In genomic region chr15:43799945-43800285, GRCh38 we compare ENCODE assay signal across 8 cellular contexts.
DNase-seq lines count a peak whose midpoint lies in the region; ATAC-seq and TF ChIP-seq lines count a peak whose summit lies in the region.

SERINC4 (minus strand) TSS chr15:43800220; CDS start chr15:43799986, 234 bp downstream.

- H3K4me3 ChIP-seq in HUES6 (ENCODE audit: low read depth, low read length) (peak within 1 kb of the TSS; percentile 92), iPS-20b (ENCODE audit: low read length) (peak within 1 kb of the TSS; percentile 96)

- no peak for DNase-seq in activated naive CD8-positive, alpha-beta T cell treated with anti-CD3 and anti-CD28 coated beads, Interleukin-2, amount 50 U/mL, for 24 hours
- no peak for DNase-seq in stimulated activated naive CD8-positive, alpha-beta T cell treated with anti-CD3 and anti-CD28 coated beads, Interleukin-15, amount 100 ng/mL, for 72 hours
- no peak for DNase-seq in NCI-H526 treated with DMSO at 0.1 percent for 48 hours (lab: John Stamatoyannopoulos, UW)
- no peak for DNase-seq in HEK293T (ENCODE audit: extremely low spot score)

- H3K27ac ChIP-seq in HUES6 (ENCODE audit: low read depth, low read length) (peak within 1 kb of the TSS; percentile 48; the same call in 1 of the 2 replicates), iPS-20b (ENCODE audit: low read length) (no peak within 1 kb of the TSS)

- H3K4me1 Mint-ChIP-seq in activated naive CD8-positive, alpha-beta T cell treated with anti-CD3 and anti-CD28 coated beads, Interleukin-2, amount 50 U/mL, for 24 hours, result peaks cover 42% of the 10 kb centered on the region
- peaks cover 61% of the 10 kb centered on the region for H3K4me1 Mint-ChIP-seq in stimulated activated naive CD8-positive, alpha-beta T cell treated with anti-CD3 and anti-CD28 coated beads, Interleukin-15, amount 100 ng/mL, for 72 hours

- H3K9ac ChIP-seq in HUES6 (ENCODE audit: low read length) (peak within 1 kb of the TSS; percentile 83), iPS-20b (ENCODE audit: low read depth, low read length) (peak within 1 kb of the TSS; percentile 93)

- POLR2A ChIA-PET in HEK293T (lab: Yijun Ruan, JAX), result interaction anchor here (0.8 to 4.5 kb wide), 10 partner anchors 9 to 392 kb away, joined by 3 to 25 read pairs (median 6); partner anchors contain the start of genes ELL3 and MFAP1

- CTCF ChIA-PET in HEK293T (lab: Yijun Ruan, JAX), result interaction anchor here (0.7 kb wide), 1 partner anchor 432 kb away, joined by 3 read pairs; no protein-coding TSS in a partner anchor

- ATAC-seq in activated naive CD8-positive, alpha-beta T cell treated with anti-CD3 and anti-CD28 coated beads, Interleukin-2, amount 50 U/mL, for 24 hours, result no peak
- peak; percentile 9 for ATAC-seq in stimulated activated naive CD8-positive, alpha-beta T cell treated with anti-CD3 and anti-CD28 coated beads, Interleukin-15, amount 100 ng/mL, for 72 hours
- ATAC-seq in GM19395 (IDR thresholded peaks at IDR 0.05; ENCODE audit: unreplicated experiment) (no peak), HG02981 (IDR thresholded peaks at IDR 0.05; ENCODE audit: unreplicated experiment) (no peak)

- H3K27ac Mint-ChIP-seq in activated naive CD8-positive, alpha-beta T cell treated with anti-CD3 and anti-CD28 coated beads, Interleukin-2, amount 50 U/mL, for 24 hours, result peak within 1 kb of the TSS; percentile 90
- peak within 1 kb of the TSS; percentile 98 to 99 for H3K27ac Mint-ChIP-seq in stimulated activated naive CD8-positive, alpha-beta T cell treated with anti-CD3 and anti-CD28 coated beads, Interleukin-15, amount 100 ng/mL, for 72 hours

- H3K36me3 Mint-ChIP-seq in activated naive CD8-positive, alpha-beta T cell treated with anti-CD3 and anti-CD28 coated beads, Interleukin-2, amount 50 U/mL, for 24 hours (ENCODE audit: low read depth), result peaks cover 60% of the 10 kb centered on the region

- H3K4me1 ChIP-seq in HUES6 (ENCODE audit: control insufficient read depth, insufficient read depth, low read length) (peaks cover 32% of the 10 kb centered on the region), iPS-20b (ENCODE audit: insufficient read depth, low read length) (peaks cover 20% of the 10 kb centered on the region)

- no peaks in the 10 kb centered on the region for H3K27me3 Mint-ChIP-seq in activated naive CD8-positive, alpha-beta T cell treated with anti-CD3 and anti-CD28 coated beads, Interleukin-2, amount 50 U/mL, for 24 hours
- no peaks in the 10 kb centered on the region for H3K27me3 Mint-ChIP-seq in stimulated activated naive CD8-positive, alpha-beta T cell treated with anti-CD3 and anti-CD28 coated beads, Interleukin-15, amount 100 ng/mL, for 72 hours

- peak within 1 kb of the TSS; percentile 92 for H3K4me3 Mint-ChIP-seq in activated naive CD8-positive, alpha-beta T cell treated with anti-CD3 and anti-CD28 coated beads, Interleukin-2, amount 50 U/mL, for 24 hours
- peak within 1 kb of the TSS; percentile 98 to 99 for H3K4me3 Mint-ChIP-seq in stimulated activated naive CD8-positive, alpha-beta T cell treated with anti-CD3 and anti-CD28 coated beads, Interleukin-15, amount 100 ng/mL, for 72 hours

- H3K9me3 ChIP-seq in HUES6 (ENCODE audit: control insufficient read depth, insufficient read depth, low read depth, low read length), result no peaks in the 10 kb centered on the region
- H3K9me3 ChIP-seq in iPS-20b (ENCODE audit: insufficient read depth, low read depth, low read length), result no peaks in the 10 kb centered on the region

- no peaks in the 10 kb centered on the region for H3K9me3 Mint-ChIP-seq in activated naive CD8-positive, alpha-beta T cell treated with anti-CD3 and anti-CD28 coated beads, Interleukin-2, amount 50 U/mL, for 24 hours
- H3K9me3 Mint-ChIP-seq in stimulated activated naive CD8-positive, alpha-beta T cell treated with anti-CD3 and anti-CD28 coated beads, Interleukin-15, amount 100 ng/mL, for 72 hours, result no peaks in the 10 kb centered on the region

- no peaks in the 10 kb centered on the region for H3K27me3 ChIP-seq in HUES6 (ENCODE audit: control insufficient read depth, insufficient read depth, low read length)
- H3K27me3 ChIP-seq in iPS-20b (ENCODE audit: insufficient read depth, low read length), result no peaks in the 10 kb centered on the region

- peaks cover 66% of the 10 kb centered on the region for H3K36me3 ChIP-seq in HUES6 (ENCODE audit: control insufficient read depth, insufficient read depth, low read length)
- peaks cover 70% of the 10 kb centered on the region for H3K36me3 ChIP-seq in iPS-20b (ENCODE audit: insufficient read depth, low read depth, low read length)

TF ChIP-seq in HEK293T, 16 proteins besides CTCF, POLR2A, EP300 and RAD21:
- TF ChIP-seq NFRKB (IDR thresholded peaks at IDR 0.05) (no peak), LEF1 (IDR thresholded peaks at IDR 0.05; ENCODE audit: borderline replicate concordance) (no peak), FOXA1 (IDR thresholded peaks at IDR 0.05) (no peak), SUZ12 (IDR thresholded peaks at IDR 0.05) (no peak), ELF4 (IDR thresholded peaks at IDR 0.05) (no peak)
TF ChIP-seq in HEK293T: peak in this region for 0.
